ENCODE assay signal across 10 cellular contexts in genomic region chr11:69923641-69924307, GRCh38.
"Had no signal": no experiment of that assay in that cellular context is flagged by ENCODE, and none has a peak within 500 bp of the region (broad histone marks: within the 10 kb centered on the region; RNA-seq: fewer than 3 reads in every experiment).

No MANE protein-coding gene starts in this region.

- H3K4me2 ChIP-seq: hepatocyte had no signal

- H3K4me3 ChIP-seq: hepatocyte, left ventricle myocardium inferior, psoas muscle, vagina had no signal

- H3K79me2 ChIP-seq: hepatocyte had no signal

- ATAC-seq: activated T-cell treated with anti-CD3 and anti-CD28 coated beads, Interleukin-2, amount 50 U/mL, for 4 hours; natural killer cell; psoas muscle; stimulated activated effector memory CD8-positive, alpha-beta T cell treated with anti-CD3 and anti-CD28 coated beads, Interleukin-12 subunit alpha, Interleukin-12 subunit beta, amount 100 ng/mL, for 72 hours had no signal

- H3K36me3 ChIP-seq: left ventricle myocardium inferior, vagina had no signal

- H3K9me3 ChIP-seq: left ventricle myocardium inferior, psoas muscle, vagina had no signal

- DNase-seq: activated CD4-positive, alpha-beta memory T cell treated with anti-CD3 and anti-CD28 coated beads, Interleukin-2, amount 10 ng/mL, durations not matched to agents 7 days and 5 days; activated CD4-positive, alpha-beta T cell treated with anti-CD3 and anti-CD28 coated beads for 4 hours; activated gamma-delta T cell treated with Interleukin-2 at 50 U/mL for 16 hours; activated T-cell treated with anti-CD3 and anti-CD28 coated beads, Interleukin-2, amount 50 U/mL, for 4 hours; left ventricle myocardium inferior; natural killer cell had no signal

- H2AFZ ChIP-seq: hepatocyte had no signal

- H3K27me3 ChIP-seq: hepatocyte, vagina had no signal

- H3K27ac ChIP-seq: hepatocyte, left ventricle myocardium inferior, psoas muscle, vagina had no signal
